ENCODE assay signal across 8 cellular contexts in the genomic region with DNA sequence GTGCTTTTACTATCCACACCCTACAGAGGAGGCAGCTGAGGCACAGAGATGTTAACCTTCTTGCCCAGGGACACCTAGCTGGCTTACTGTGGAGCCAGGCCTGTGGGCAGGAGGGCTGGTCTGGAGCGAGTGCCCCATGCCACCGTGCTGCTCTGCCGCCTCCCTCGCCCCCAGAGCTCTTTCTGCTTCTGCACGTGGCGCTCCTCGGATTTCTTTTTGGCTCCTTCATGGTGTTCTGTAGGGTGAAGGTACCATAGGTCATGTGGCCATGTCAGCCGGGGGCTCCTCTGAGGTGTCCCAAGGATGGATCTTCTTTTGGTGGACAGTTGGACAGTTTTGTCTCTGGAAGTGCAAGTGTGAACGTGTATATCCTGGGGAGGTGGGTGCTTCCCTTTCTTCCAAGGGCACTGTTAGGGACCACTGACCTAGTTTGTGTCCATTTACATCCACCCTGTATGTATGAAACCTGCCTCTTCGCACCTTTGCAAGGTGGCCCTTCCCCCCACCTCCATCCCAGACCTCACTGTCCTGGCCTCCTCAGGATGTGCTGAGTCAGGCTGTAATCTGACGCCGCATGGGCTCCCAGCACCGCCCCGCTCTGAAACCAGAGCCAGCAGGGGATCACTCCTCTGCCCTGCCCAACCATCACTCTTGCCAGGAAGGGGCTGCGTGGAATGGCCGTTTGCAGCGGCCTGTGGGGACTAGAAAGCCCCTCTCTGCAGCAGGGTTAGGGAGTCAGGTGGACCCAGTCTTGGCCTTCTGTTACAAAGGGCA. TPM values are rescaled to one million over a fixed set of nuclear protein-coding genes. Genes with fewer than 3 reads are reported as not detected.
DNase-seq lines count a peak whose midpoint lies in the region; ATAC-seq and TF ChIP-seq lines count a peak whose summit lies in the region.

No MANE protein-coding gene starts in this region.

- H3K36me3 ChIP-seq in mesodermal cell (ENCODE audit: control insufficient read depth, insufficient read depth, low read length) (peaks cover 42% of the 10 kb centered on the region), transverse colon (peaks cover 0 to 43% (median 21%) of the 10 kb centered on the region in 4 donors)

- intact Hi-C loops in dorsolateral prefrontal cortex (cut with DNase I), result loop anchor here (2.0 to 10.0 kb wide), 3 partner anchors 35 to 418 kb away; a partner anchor contains a TSS
- intact Hi-C loops in transverse colon (cut with DNase I; ENCODE audit: low total_unique reads), result no loop called here

- H3K27me3 ChIP-seq in dorsolateral prefrontal cortex (no peaks in the 10 kb centered on the region), transverse colon (no peaks in the 10 kb centered on the region)

- DNase-seq in AG09319 (ENCODE audit: extremely low read depth, low read depth) (peak; percentile 23), M059J (ENCODE audit: low read depth) (peak; percentile 75), dorsolateral prefrontal cortex (no peak), HT-29 (ENCODE audit: low spot score) (no peak), transverse colon (no peak)
- DNase-seq in stimulated activated CD4-positive, alpha-beta T cell treated with anti-CD3 and anti-CD28 coated beads, Interleukin-12 subunit alpha, Interleukin-12 subunit beta, amount 100 ng/mL, for 4 hours, result no peak

- no peak for TF ChIP-seq EP300 in transverse colon (IDR thresholded peaks at IDR 0.05; ENCODE audit: low read depth)

- peaks cover 14% of the 10 kb centered on the region for H3K4me1 ChIP-seq in mesodermal cell (ENCODE audit: control insufficient read depth, insufficient read depth, low read length, poor library complexity, severe bottlenecking)
- peaks cover 0 to 17% (median 2%) of the 10 kb centered on the region in 4 donors for H3K4me1 ChIP-seq in transverse colon

- H3K9me3 ChIP-seq in mesodermal cell (ENCODE audit: control insufficient read depth, low read length) (no peaks in the 10 kb centered on the region), transverse colon (no peaks in the 10 kb centered on the region)

- ATAC-seq in HG03469 (IDR thresholded peaks at IDR 0.05; ENCODE audit: unreplicated experiment), result no peak

- WGBS in mesodermal cell (ENCODE audit: insufficient coverage in 2 of 2), 2 experiments, result 52 to 54% methylated on average over 9 to 16 of the region's 17 CpGs
- WGBS in transverse colon (ENCODE audit: low coverage in 1 of 2), 2 donors, result 94% methylated on average over 16 of the region's 17 CpGs; no CpG with 5 or more reads in 1 of the 2 donors

- H3K4me3 ChIP-seq in dorsolateral prefrontal cortex (peak overlapping the region in 4 of 59 donors; percentile 10 to 17 (median 16)), mesodermal cell (ENCODE audit: extremely low read depth, insufficient read depth, low read length, poor library complexity, severe bottlenecking) (no peak overlapping the region), transverse colon (no peak overlapping the region)

- in situ Hi-C loops in transverse colon (cut with MboI; ENCODE audit: low pct_ligation_motif_present in 1 of 4, low pct_unique_long_range_greater_than_20kb in 1 of 4, low sequenced_read_pairs in 3 of 4), result loop anchor here in 1 of 4 donors (10.0 kb wide), 1 partner anchor 108 kb away; no protein-coding TSS in a partner anchor

- H3K27ac ChIP-seq in dorsolateral prefrontal cortex (peak overlapping the region; percentile 83 to 100 (median 98)), mesodermal cell (ENCODE audit: low read depth, low read length, severe bottlenecking) (peak overlapping the region; percentile 57), transverse colon (peak overlapping the region in 2 of 4 donors; percentile 2 to 19)

- TF ChIP-seq CTCF in AG09319 (IDR thresholded peaks at IDR 0.05; ENCODE audit: low read depth, low read length) (no peak), dorsolateral prefrontal cortex (IDR thresholded peaks at IDR 0.05 in 54 of 56, conservative IDR thresholded peaks at IDR 0.05 in 2 of 56; ENCODE audit: low read depth in 1 of 56, partially characterized antibody in 56 of 56) (no peak), transverse colon (IDR thresholded peaks at IDR 0.05) (no peak)

- TF ChIP-seq POLR2A in transverse colon (IDR thresholded peaks at IDR 0.05), result no peak

RNA-seq across cellular contexts. Expression of a gene that starts 31.7 kb away (rescaled TPM):
- 21.5 and 22.5 TPM in 2 replicates for total RNA-seq in M059J (2014; rRNA removed; shearing (Covaris generic))
- total RNA-seq in dorsolateral prefrontal cortex, result 10 to 100 TPM; 47.5 to 93.1 (median 62.0) TPM
- polyA plus RNA-seq in mesodermal cell (2013, experiment 1 of 2), result 13.3 TPM
- 14.7 TPM for polyA plus RNA-seq in mesodermal cell (2013, experiment 2 of 2)
- 27.7 and 32.5 TPM in 2 replicates for total RNA-seq in HT-29 (2014; rRNA removed; shearing (Covaris generic))
- 1 to 10 TPM; 5.6 to 8.4 (median 7.0) TPM for total RNA-seq in transverse colon

RNA-seq across cellular contexts. Expression of a gene that starts 43.7 kb away (rescaled TPM):
- total RNA-seq in M059J (2014; rRNA removed; shearing (Covaris generic)), result 28.1 and 43.7 TPM in 2 replicates
- total RNA-seq in dorsolateral prefrontal cortex (100 to 1,000 TPM; 173 to 339 (median 261) TPM), transverse colon (100 to 1,000 TPM; 164 to 351 (median 255) TPM)
- 65.1 TPM for polyA plus RNA-seq in mesodermal cell (2013, experiment 1 of 2)
- 64.4 TPM for polyA plus RNA-seq in mesodermal cell (2013, experiment 2 of 2)
- 48.3 and 52.1 TPM in 2 replicates for total RNA-seq in HT-29 (2014; rRNA removed; shearing (Covaris generic))

RNA-seq across cellular contexts. Expression of a gene that starts 44.1 kb away (rescaled TPM):
- 42.8 and 69.0 TPM in 2 replicates for total RNA-seq in M059J (2014; rRNA removed; shearing (Covaris generic))
- total RNA-seq in dorsolateral prefrontal cortex (10 to 100 TPM; 10.3 to 36.8 (median 22.3) TPM), transverse colon (10 to 100 TPM in 3 of 4 donors, 1 to 10 TPM in 1; 3.0 to 33.9 (median 25.0) TPM)
- 55.4 TPM for polyA plus RNA-seq in mesodermal cell (2013, experiment 1 of 2)
- 54.3 TPM for polyA plus RNA-seq in mesodermal cell (2013, experiment 2 of 2)
- total RNA-seq in HT-29 (2014; rRNA removed; shearing (Covaris generic)), result 64.1 and 69.5 TPM in 2 replicates

RNA-seq across cellular contexts. Expression of a gene that starts 48.2 kb away (rescaled TPM):
- total RNA-seq in M059J (2014; rRNA removed; shearing (Covaris generic)), result 0.25 TPM in 1 of 2 replicates, not detected in the other
- total RNA-seq in dorsolateral prefrontal cortex (10 to 100 TPM in 111 of 120 experiments, 1 to 10 TPM in 9; 7.0 to 30.7 (median 15.7) TPM), transverse colon (1 to 10 TPM; 1.2 to 7.1 (median 2.8) TPM)
- 2.9 TPM for polyA plus RNA-seq in mesodermal cell (2013, experiment 1 of 2)
- 3.0 TPM for polyA plus RNA-seq in mesodermal cell (2013, experiment 2 of 2)
- not detected in 2 replicates for total RNA-seq in HT-29 (2014; rRNA removed; shearing (Covaris generic))

Comparison
In these comparisons a context has a peak if more than half of its experiments do, and no peak if none do; other contexts are left out.
1. DNase-seq: peak in AG09319 (single experiment) and M059J (single experiment); none in dorsolateral prefrontal cortex (0 of 10), HT-29 (single experiment), transverse colon (single experiment) and stimulated activated CD4-positive, alpha-beta T cell treated with anti-CD3 and anti-CD28 coated beads, Interleukin-12 subunit alpha, Interleukin-12 subunit beta, amount 100 ng/mL, for 4 hours (single experiment).